1 cellular context compared by ENCODE assay signal in the genomic region with DNA sequence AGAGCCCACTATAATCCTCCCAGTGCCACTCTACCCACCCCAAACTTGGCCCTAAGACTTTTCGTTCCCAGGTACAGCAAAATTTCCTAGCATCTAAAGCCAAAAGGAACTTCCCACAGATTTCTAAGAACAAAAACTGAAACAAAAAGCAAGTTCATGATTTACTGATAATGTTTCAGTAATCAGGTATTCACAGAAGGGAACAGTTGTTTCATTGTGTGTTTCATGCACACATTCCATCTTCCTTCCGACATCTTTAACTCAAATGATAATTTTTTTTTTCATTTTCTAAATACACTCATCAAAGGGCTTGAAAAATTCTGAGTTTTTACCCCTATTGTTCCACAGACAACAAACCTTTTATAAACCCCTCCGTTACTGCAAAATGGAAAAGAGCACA.
TF ChIP-seq lines count a peak whose summit lies in the region.

No MANE protein-coding gene starts in this region.

TF ChIP-seq in GM23338, 12 proteins besides CTCF, POLR2A, EP300 and RAD21:
- TF ChIP-seq, protein P1, sequence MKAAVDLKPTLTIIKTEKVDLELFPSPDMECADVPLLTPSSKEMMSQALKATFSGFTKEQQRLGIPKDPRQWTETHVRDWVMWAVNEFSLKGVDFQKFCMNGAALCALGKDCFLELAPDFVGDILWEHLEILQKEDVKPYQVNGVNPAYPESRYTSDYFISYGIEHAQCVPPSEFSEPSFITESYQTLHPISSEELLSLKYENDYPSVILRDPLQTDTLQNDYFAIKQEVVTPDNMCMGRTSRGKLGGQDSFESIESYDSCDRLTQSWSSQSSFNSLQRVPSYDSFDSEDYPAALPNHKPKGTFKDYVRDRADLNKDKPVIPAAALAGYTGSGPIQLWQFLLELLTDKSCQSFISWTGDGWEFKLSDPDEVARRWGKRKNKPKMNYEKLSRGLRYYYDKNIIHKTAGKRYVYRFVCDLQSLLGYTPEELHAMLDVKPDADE (IDR thresholded peaks at IDR 0.05) = no peak
- TF ChIP-seq ZNF114 (CRISPR knock-in tag; IDR thresholded peaks at IDR 0.05) (no peak), NANOG (IDR thresholded peaks at IDR 0.05; ENCODE audit: borderline replicate concordance) (no peak), STAT1 (IDR thresholded peaks at IDR 0.05; ENCODE audit: unreplicated experiment) (no peak), EZH2phosphoT487 (IDR thresholded peaks at IDR 0.05; ENCODE audit: unreplicated experiment) (no peak), ZNF331 (CRISPR knock-in tag; IDR thresholded peaks at IDR 0.05; ENCODE audit: low read depth) (no peak), REST (IDR thresholded peaks at IDR 0.05; ENCODE audit: unreplicated experiment) (no peak), EZH2 (IDR thresholded peaks at IDR 0.05; ENCODE audit: low read depth, unreplicated experiment) (no peak), CREB1 (CRISPR knock-in tag; IDR thresholded peaks at IDR 0.05; ENCODE audit: low read depth) (no peak), JUNB (IDR thresholded peaks at IDR 0.05; ENCODE audit: unreplicated experiment) (no peak), POLR2AphosphoS5 (IDR thresholded peaks at IDR 0.05; ENCODE audit: low read depth) (no peak)
- TF ChIP-seq, protein P2, sequence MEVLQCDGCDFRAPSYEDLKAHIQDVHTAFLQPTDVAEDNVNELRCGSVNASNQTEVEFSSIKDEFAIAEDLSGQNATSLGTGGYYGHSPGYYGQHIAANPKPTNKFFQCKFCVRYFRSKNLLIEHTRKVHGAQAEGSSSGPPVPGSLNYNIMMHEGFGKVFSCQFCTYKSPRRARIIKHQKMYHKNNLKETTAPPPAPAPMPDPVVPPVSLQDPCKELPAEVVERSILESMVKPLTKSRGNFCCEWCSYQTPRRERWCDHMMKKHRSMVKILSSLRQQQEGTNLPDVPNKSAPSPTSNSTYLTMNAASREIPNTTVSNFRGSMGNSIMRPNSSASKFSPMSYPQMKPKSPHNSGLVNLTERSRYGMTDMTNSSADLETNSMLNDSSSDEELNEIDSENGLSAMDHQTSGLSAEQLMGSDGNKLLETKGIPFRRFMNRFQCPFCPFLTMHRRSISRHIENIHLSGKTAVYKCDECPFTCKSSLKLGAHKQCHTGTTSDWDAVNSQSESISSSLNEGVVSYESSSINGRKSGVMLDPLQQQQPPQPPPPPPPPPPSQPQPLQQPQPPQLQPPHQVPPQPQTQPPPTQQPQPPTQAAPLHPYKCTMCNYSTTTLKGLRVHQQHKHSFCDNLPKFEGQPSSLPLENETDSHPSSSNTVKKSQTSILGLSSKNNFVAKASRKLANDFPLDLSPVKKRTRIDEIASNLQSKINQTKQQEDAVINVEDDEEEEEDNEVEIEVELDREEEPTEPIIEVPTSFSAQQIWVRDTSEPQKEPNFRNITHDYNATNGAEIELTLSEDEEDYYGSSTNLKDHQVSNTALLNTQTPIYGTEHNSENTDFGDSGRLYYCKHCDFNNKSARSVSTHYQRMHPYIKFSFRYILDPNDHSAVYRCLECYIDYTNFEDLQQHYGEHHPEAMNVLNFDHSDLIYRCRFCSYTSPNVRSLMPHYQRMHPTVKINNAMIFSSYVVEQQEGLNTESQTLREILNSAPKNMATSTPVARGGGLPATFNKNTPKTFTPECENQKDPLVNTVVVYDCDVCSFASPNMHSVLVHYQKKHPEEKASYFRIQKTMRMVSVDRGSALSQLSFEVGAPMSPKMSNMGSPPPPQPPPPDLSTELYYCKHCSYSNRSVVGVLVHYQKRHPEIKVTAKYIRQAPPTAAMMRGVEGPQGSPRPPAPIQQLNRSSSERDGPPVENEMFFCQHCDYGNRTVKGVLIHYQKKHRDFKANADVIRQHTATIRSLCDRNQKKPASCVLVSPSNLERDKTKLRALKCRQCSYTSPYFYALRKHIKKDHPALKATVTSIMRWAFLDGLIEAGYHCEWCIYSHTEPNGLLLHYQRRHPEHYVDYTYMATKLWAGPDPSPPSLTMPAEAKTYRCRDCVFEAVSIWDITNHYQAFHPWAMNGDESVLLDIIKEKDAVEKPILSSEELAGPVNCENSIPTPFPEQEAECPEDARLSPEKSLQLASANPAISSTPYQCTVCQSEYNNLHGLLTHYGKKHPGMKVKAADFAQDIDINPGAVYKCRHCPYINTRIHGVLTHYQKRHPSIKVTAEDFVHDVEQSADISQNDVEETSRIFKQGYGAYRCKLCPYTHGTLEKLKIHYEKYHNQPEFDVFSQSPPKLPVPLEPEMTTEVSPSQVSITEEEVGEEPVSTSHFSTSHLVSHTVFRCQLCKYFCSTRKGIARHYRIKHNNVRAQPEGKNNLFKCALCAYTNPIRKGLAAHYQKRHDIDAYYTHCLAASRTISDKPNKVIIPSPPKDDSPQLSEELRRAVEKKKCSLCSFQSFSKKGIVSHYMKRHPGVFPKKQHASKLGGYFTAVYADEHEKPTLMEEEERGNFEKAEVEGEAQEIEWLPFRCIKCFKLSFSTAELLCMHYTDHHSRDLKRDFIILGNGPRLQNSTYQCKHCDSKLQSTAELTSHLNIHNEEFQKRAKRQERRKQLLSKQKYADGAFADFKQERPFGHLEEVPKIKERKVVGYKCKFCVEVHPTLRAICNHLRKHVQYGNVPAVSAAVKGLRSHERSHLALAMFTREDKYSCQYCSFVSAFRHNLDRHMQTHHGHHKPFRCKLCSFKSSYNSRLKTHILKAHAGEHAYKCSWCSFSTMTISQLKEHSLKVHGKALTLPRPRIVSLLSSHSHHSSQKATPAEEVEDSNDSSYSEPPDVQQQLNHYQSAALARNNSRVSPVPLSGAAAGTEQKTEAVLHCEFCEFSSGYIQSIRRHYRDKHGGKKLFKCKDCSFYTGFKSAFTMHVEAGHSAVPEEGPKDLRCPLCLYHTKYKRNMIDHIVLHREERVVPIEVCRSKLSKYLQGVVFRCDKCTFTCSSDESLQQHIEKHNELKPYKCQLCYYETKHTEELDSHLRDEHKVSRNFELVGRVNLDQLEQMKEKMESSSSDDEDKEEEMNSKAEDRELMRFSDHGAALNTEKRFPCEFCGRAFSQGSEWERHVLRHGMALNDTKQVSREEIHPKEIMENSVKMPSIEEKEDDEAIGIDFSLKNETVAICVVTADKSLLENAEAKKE (CRISPR knock-in tag; IDR thresholded peaks at IDR 0.05) = no peak
